In the genomic region with DNA sequence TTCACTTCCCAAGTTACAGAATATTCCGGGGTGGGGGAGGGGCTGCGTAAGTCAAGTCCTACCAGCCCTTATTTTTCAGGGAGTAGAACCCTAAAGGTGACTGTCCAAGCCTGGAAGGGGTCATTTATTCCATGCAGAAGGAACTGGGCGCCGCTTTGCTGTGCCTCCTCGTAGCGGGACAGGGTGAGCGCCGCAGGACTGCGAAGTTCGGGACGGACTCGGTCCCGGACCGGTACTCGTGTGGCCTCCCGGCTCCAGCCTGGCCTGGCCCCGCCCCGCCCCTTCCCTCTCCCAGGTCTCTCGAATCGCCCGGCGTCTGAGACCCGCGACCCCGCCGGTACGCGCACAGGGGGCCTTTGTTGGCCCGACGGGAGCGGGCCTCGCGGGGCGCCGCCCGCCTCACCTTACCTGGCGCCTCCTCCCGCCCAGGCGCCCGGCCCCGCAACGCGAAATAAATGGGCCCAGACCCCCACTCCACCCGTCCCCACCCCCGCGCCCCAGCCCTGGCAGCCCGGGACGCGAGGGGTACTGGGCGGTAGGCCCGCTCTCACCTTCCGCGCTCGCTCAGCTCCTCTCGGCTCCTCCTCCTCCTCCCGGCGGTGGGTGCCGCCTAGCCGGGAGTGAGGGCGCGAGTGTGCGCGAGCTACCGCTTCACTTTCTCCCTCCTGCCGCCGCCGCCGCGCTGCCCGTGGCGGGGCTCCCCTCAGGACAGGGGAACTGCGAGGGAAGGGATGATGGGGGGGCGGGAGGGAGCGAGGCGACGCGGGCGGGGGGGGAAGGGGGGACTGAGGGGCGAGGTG, we compare ENCODE assay signal across 7 cellular contexts. TPM values are rescaled to one million over a fixed set of nuclear protein-coding genes. Genes with fewer than 3 reads are reported as not detected.
DNase-seq lines count a peak whose midpoint lies in the region; ATAC-seq and TF ChIP-seq lines count a peak whose summit lies in the region.

No MANE protein-coding gene starts in this region.

- 0 to 4% (median 1%) methylated on average over 38 to 79 of the region's 79 CpGs for WGBS in ovary, 3 donors
- 2 to 7% methylated on average over 12 to 15 of the region's 79 CpGs for WGBS in upper lobe of left lung, 2 donors

- TF ChIP-seq CTCF in GM12865 (IDR thresholded peaks at IDR 0.05; ENCODE audit: insufficient read depth, low read depth, low read length, missing control alignments), result no peak
- TF ChIP-seq CTCF in OCI-LY1 (IDR thresholded peaks at IDR 0.05; ENCODE audit: low read length), result no peak
- TF ChIP-seq CTCF in ovary (IDR thresholded peaks at IDR 0.05), result no peak
- no peak for TF ChIP-seq CTCF in upper lobe of left lung (IDR thresholded peaks at IDR 0.05)

- peaks cover 30% of the 10 kb centered on the region for H3K4me1 Mint-ChIP-seq in activated naive CD4-positive, alpha-beta T cell treated with anti-CD3 and anti-CD28 coated beads, Interleukin-2, amount 10 ng/mL, durations not matched to agents 7 days and 5 days

- H3K4me3 ChIP-seq in GM12865 (ENCODE audit: low read depth, low read length) (peak overlapping the region; percentile 94), OCI-LY1 (ENCODE audit: low read depth, low read length, poor library complexity, severe bottlenecking) (no peak overlapping the region), ovary (peak overlapping the region; percentile 67), upper lobe of left lung (peak overlapping the region; percentile 67 to 74 (median 70))

- H3K79me2 ChIP-seq in OCI-LY1 (ENCODE audit: insufficient read depth, low read length), result no peaks in the 10 kb centered on the region

- no peaks in the 10 kb centered on the region for H3K9me3 Mint-ChIP-seq in activated naive CD4-positive, alpha-beta T cell treated with anti-CD3 and anti-CD28 coated beads, Interleukin-2, amount 10 ng/mL, durations not matched to agents 7 days and 5 days

- H3K36me3 Mint-ChIP-seq in activated naive CD4-positive, alpha-beta T cell treated with anti-CD3 and anti-CD28 coated beads, Interleukin-2, amount 10 ng/mL, durations not matched to agents 7 days and 5 days, result no peaks in the 10 kb centered on the region

- CTCF ChIA-PET in activated naive CD4-positive, alpha-beta T cell treated with anti-CD3 and anti-CD28 coated beads, Interleukin-2, amount 10 ng/mL, durations not matched to agents 7 days and 5 days (lab: Charles Lee), result no interaction called here

- H3K4me1 ChIP-seq in OCI-LY1 (ENCODE audit: insufficient read depth, low read length, severe bottlenecking) (no peaks in the 10 kb centered on the region), ovary (ENCODE audit: insufficient read depth) (peaks cover 5% of the 10 kb centered on the region), upper lobe of left lung (peaks cover 6 to 23% (median 16%) of the 10 kb centered on the region in 4 donors)

- H3K27me3 ChIP-seq in OCI-LY1 (ENCODE audit: insufficient read depth, low read length) (no peaks in the 10 kb centered on the region), ovary (no peaks in the 10 kb centered on the region), upper lobe of left lung (peaks cover 0 to 5% (median 2%) of the 10 kb centered on the region in 4 donors)

- intact Hi-C loops in Right ventricle myocardium superior (cut with DNase I) (no loop called here), ovary (cut with DNase I) (loop anchor here in 2 of 4 donors (10.0 kb wide), 3 partner anchors 122 to 348 kb away; partner anchors contain the start of gene MYO7A (in 1 of the 2))

- H3F3A ChIP-seq in OCI-LY1 (ENCODE audit: insufficient read depth, low read length), result 0 out of 2 replicates have a peak, but pooled peaks cover 3% of the 10 kb centered on the region

- DNase-seq in GM12865 (ENCODE audit: low read depth) (peak; percentile 71), Right ventricle myocardium superior (peak; percentile 60), ovary (peak; percentile 58 to 77 (median 65)), upper lobe of left lung (peak; percentile 53 to 91)
- peak; percentile 73 for DNase-seq in activated naive CD4-positive, alpha-beta T cell treated with anti-CD3 and anti-CD28 coated beads, Interleukin-2, amount 10 ng/mL, durations not matched to agents 7 days and 5 days

- TF ChIP-seq EP300 in ovary (IDR thresholded peaks at IDR 0.05) (no peak), upper lobe of left lung (IDR thresholded peaks at IDR 0.05) (no peak)

- peaks cover 37% of the 10 kb centered on the region for H3K27me3 Mint-ChIP-seq in activated naive CD4-positive, alpha-beta T cell treated with anti-CD3 and anti-CD28 coated beads, Interleukin-2, amount 10 ng/mL, durations not matched to agents 7 days and 5 days

- no peak overlapping the region for H3K9ac ChIP-seq in OCI-LY1 (ENCODE audit: low read length)

- no peak overlapping the region for H2AFZ ChIP-seq in OCI-LY1 (ENCODE audit: low read length)

- H3K36me3 ChIP-seq in OCI-LY1 (ENCODE audit: insufficient read depth, low read length) (no peaks in the 10 kb centered on the region), ovary (no peaks in the 10 kb centered on the region), upper lobe of left lung (no peaks in the 10 kb centered on the region)

- H3K4me2 ChIP-seq in OCI-LY1 (ENCODE audit: low read length), result peak overlapping the region; percentile 79; the same call in 1 of the 2 replicates

- H3K9me3 ChIP-seq in OCI-LY1 (ENCODE audit: low read length), result no peaks in the 10 kb centered on the region
- no peaks in the 10 kb centered on the region for H3K9me3 ChIP-seq in ovary
- no peaks in the 10 kb centered on the region for H3K9me3 ChIP-seq in upper lobe of left lung

- H3K27ac Mint-ChIP-seq in activated naive CD4-positive, alpha-beta T cell treated with anti-CD3 and anti-CD28 coated beads, Interleukin-2, amount 10 ng/mL, durations not matched to agents 7 days and 5 days, result peak overlapping the region; percentile 46

- peak overlapping the region; percentile 80 for H3K4me3 Mint-ChIP-seq in activated naive CD4-positive, alpha-beta T cell treated with anti-CD3 and anti-CD28 coated beads, Interleukin-2, amount 10 ng/mL, durations not matched to agents 7 days and 5 days

- no peaks in the 10 kb centered on the region for H4K20me1 ChIP-seq in OCI-LY1 (ENCODE audit: insufficient read depth, low read length)

- H3K27ac ChIP-seq in OCI-LY1 (ENCODE audit: low read depth, low read length, poor library complexity, severe bottlenecking) (no peak overlapping the region), ovary (peak overlapping the region; percentile 86 to 90), upper lobe of left lung (peak overlapping the region; percentile 76 to 93 (median 82))

- ATAC-seq in HG02678 (IDR thresholded peaks at IDR 0.05; ENCODE audit: unreplicated experiment) (peak; percentile 41), Right ventricle myocardium superior (ENCODE audit: poor library complexity) (peak; percentile 80), upper lobe of left lung (ENCODE audit: low FRiP score in 2 of 2) (peak; percentile 73 to 74)

- no peaks in the 10 kb centered on the region for H3K9me2 ChIP-seq in OCI-LY1 (ENCODE audit: low read depth, low read length)

- no peak for TF ChIP-seq POLR2A in ovary (IDR thresholded peaks at IDR 0.05)
- peak in 1 of 4 donors; percentile 19 for TF ChIP-seq POLR2A in upper lobe of left lung (IDR thresholded peaks at IDR 0.05)

RNA-seq across cellular contexts. Expression of gene PAK1, which starts 0.7 kb away (rescaled TPM):
- total RNA-seq in Right ventricle myocardium superior, result 6.1 TPM
- 10 to 100 TPM; 31.2 to 48.1 (median 42.3) TPM for total RNA-seq in ovary
- polyA plus RNA-seq in ovary, result 10 to 100 TPM; 18.4 to 53.0 TPM
- total RNA-seq in upper lobe of left lung, result 10 to 100 TPM; 14.9 to 49.2 (median 30.1) TPM
